Comparison of ENCODE assay signal across 33 cellular contexts in the genomic region with DNA sequence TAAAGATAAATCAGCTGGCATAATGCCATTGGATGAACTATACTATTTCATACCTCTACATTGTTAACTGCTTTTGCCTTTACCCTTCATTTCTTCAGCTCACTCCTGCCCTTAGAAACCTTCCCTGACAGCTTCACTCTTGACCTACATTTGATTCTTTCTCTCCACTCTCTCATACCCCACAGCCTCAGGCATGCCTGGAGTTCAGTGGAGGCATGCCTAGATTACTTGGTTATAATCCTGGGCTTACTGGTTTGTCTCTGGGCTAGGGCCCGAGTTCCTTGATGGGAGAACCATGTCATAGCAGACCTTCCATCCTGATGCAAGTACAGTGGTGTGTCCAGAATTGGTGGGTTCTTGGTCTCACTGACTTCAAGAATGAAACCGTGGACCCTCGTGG.
"Had no signal": no experiment of that assay in that cellular context is flagged by ENCODE, and none has a peak within 500 bp of the region (broad histone marks: within the 10 kb centered on the region; RNA-seq: fewer than 3 reads in every experiment).

No MANE protein-coding gene starts in this region.

- H3K9me3 ChIP-seq: body of pancreas, breast epithelium had no signal

- H3K4me3 ChIP-seq: adrenal gland, ascending aorta, body of pancreas, breast epithelium, cardiac muscle cell had no signal

- FAIRE-seq: astrocyte, bronchial epithelial cell had no signal

- ATAC-seq: activated naive CD4-positive, alpha-beta T cell treated with anti-CD3 and anti-CD28 coated beads, Interleukin-2, amount 50 U/mL, for 72 hours; activated naive CD8-positive, alpha-beta T cell treated with anti-CD3 and anti-CD28 coated beads, Interleukin-2, amount 50 U/mL, for 24 hours; activated T-cell treated with anti-CD3 and anti-CD28 coated beads, Interleukin-2, amount 50 U/mL, for 4 hours; activated T-cell treated with anti-CD3 and anti-CD28 coated beads, Interleukin-2, amount 50 U/mL, for 72 hours; activated T-helper 17 cell treated with anti-CD3 and anti-CD28 coated beads, Interleukin-2, amount 50 U/mL, for 72 hours; body of pancreas had no signal

- DNase-seq: activated effector memory CD4-positive, alpha-beta T cell treated with anti-CD3 and anti-CD28 coated beads, Interleukin-2, amount 50 U/mL, for 16 hours; activated effector memory CD4-positive, alpha-beta T cell treated with Interleukin-2 at 50 U/mL for 16 hours; activated gamma-delta T cell; activated gamma-delta T cell treated with Interleukin-2 at 50 U/mL for 16 hours; activated naive CD4-positive, alpha-beta T cell; activated naive CD4-positive, alpha-beta T cell treated with anti-CD3 and anti-CD28 coated beads for 36 hours; activated naive CD4-positive, alpha-beta T cell treated with anti-CD3 and anti-CD28 coated beads, Interleukin-2, amount 10 ng/mL, durations not matched to agents 7 days and 5 days; activated naive CD4-positive, alpha-beta T cell treated with anti-CD3 and anti-CD28 coated beads, Interleukin-2, amount 50 U/mL, for 16 hours; activated naive CD8-positive, alpha-beta T cell treated with anti-CD3 and anti-CD28 coated beads for 36 hours; activated naive CD8-positive, alpha-beta T cell treated with anti-CD3 and anti-CD28 coated beads, Interleukin-2, amount 10 ng/mL, durations not matched to agents 7 days and 5 days; activated naive CD8-positive, alpha-beta T cell treated with anti-CD3 and anti-CD28 coated beads, Interleukin-2, amount 50 U/mL, for 24 hours; activated T-cell treated with anti-CD3 and anti-CD28 coated beads, Interleukin-2, amount 50 U/mL, for 1 hour; activated T-cell treated with anti-CD3 and anti-CD28 coated beads, Interleukin-2, amount 50 U/mL, for 24 hours; activated T-cell treated with anti-CD3 and anti-CD28 coated beads, Interleukin-2, amount 50 U/mL, for 4 hours; activated T-cell treated with anti-CD3 and anti-CD28 coated beads, Interleukin-2, amount 50 U/mL, for 48 hours; activated T-cell treated with anti-CD3 and anti-CD28 coated beads, Interleukin-2, amount 50 U/mL, for 72 hours; adrenal gland; amniotic stem cell; amygdala; anterior cingulate cortex; aorta; body of pancreas; brain microvascular endothelial cell; caudate nucleus; central memory CD4-positive, alpha-beta T cell; cerebellar nuclear complex had no signal

- H3K4me1 ChIP-seq: adrenal gland, ascending aorta, body of pancreas, breast epithelium had no signal

- H3K36me3 ChIP-seq: adrenal gland, ascending aorta, brain microvascular endothelial cell, breast epithelium, cardiac muscle cell had no signal

- H3K27ac ChIP-seq: adrenal gland, ascending aorta, body of pancreas, brain microvascular endothelial cell, breast epithelium, cardiac muscle cell had no signal

- H3K27me3 ChIP-seq: adrenal gland, ascending aorta, body of pancreas, brain microvascular endothelial cell, breast epithelium, cardiac muscle cell had no signal
